ENCODE assay signal across 16 cellular contexts in the genomic region with DNA sequence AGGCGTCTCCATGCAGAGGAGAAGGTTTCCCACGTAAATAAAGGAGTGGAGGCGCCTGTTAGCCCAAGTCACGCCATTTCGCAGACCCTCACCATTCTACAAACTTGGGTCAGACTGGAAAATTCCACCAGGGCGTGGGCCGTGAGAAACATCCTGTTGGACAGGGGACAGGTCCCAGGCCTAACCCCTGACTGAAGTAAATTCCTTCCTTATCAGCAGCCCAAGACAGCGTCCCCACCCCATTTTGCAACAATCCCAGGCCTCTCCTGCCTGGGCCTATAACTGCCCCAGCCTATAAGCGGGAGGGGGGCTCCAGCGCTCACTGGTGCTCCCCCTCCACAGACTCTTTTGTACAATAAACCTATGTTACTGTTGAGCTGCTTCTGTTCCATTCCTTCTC. TPM values are rescaled to one million over a fixed set of nuclear protein-coding genes. Genes with fewer than 3 reads are reported as not detected.
DNase-seq lines count a peak whose midpoint lies in the region; ATAC-seq, FAIRE-seq and TF ChIP-seq lines count a peak whose summit lies in the region.
"Had no signal": no experiment of that assay in that cellular context is flagged by ENCODE, and none has a peak within 500 bp of the region (broad histone marks: within the 10 kb centered on the region; RNA-seq: fewer than 3 reads in every experiment).

No MANE protein-coding gene starts in this region.

- H3K36me3 ChIP-seq in cardiac muscle cell (no peaks in the 10 kb centered on the region), endodermal cell (ENCODE audit: control insufficient read depth, insufficient read depth, low read length) (no peaks in the 10 kb centered on the region), mesodermal cell (ENCODE audit: control insufficient read depth, insufficient read depth, low read length) (no peaks in the 10 kb centered on the region), BE2C (no peaks in the 10 kb centered on the region), small intestine (ENCODE audit: control insufficient read depth in 2 of 2, insufficient read depth in 2 of 2, low read length in 2 of 2) (no peaks in the 10 kb centered on the region)
- H3K36me3 ChIP-seq: BLaER1 had no signal

- H3K4me3 Mint-ChIP-seq in endodermal cell: no peak overlapping the region
- H3K4me3 Mint-ChIP-seq: CD8-positive, alpha-beta memory T cell; HFFc6 had no signal

- H3K27me3 ChIP-seq in cardiac muscle cell (no peaks in the 10 kb centered on the region), endodermal cell (ENCODE audit: control insufficient read depth, insufficient read depth, low read length, poor library complexity, severe bottlenecking) (no peaks in the 10 kb centered on the region), BE2C (no peaks in the 10 kb centered on the region), small intestine (ENCODE audit: control insufficient read depth in 2 of 2, insufficient read depth in 2 of 2, low read length in 2 of 2) (no peaks in the 10 kb centered on the region)
- H3K27me3 ChIP-seq: BLaER1 had no signal

- H3K4me3 ChIP-seq in cardiac muscle cell (no peak overlapping the region), endodermal cell (ENCODE audit: low read length) (no peak overlapping the region), mesodermal cell (ENCODE audit: extremely low read depth, insufficient read depth, low read length, poor library complexity, severe bottlenecking) (no peak overlapping the region), BE2C (ENCODE audit: low read depth, low read length) (no peak overlapping the region), small intestine (ENCODE audit: low read depth in 1 of 2, low read length in 2 of 2) (no peak overlapping the region)
- H3K4me3 ChIP-seq: BLaER1, GM12878 had no signal

- H3K36me3 Mint-ChIP-seq in endodermal cell (ENCODE audit: low read depth): no peaks in the 10 kb centered on the region
- H3K36me3 Mint-ChIP-seq: CD8-positive, alpha-beta memory T cell had no signal

- H3K4me1 ChIP-seq in cardiac muscle cell (ENCODE audit: low read depth) (peaks cover 18% of the 10 kb centered on the region), endodermal cell (ENCODE audit: control insufficient read depth, insufficient read depth, low read length) (no peaks in the 10 kb centered on the region), mesodermal cell (ENCODE audit: control insufficient read depth, insufficient read depth, low read length, poor library complexity, severe bottlenecking) (no peaks in the 10 kb centered on the region), BE2C (no peaks in the 10 kb centered on the region), small intestine (ENCODE audit: control insufficient read depth in 2 of 2, insufficient read depth in 1 of 2, low read depth in 1 of 2, low read length in 1 of 2) (no peaks in the 10 kb centered on the region)

- no peak overlapping the region for H3K27ac Mint-ChIP-seq in endodermal cell
- H3K27ac Mint-ChIP-seq: CD8-positive, alpha-beta memory T cell; HFFc6 had no signal

- intact Hi-C loops in Right ventricle myocardium superior (cut with DNase I): no loop called here

- peaks cover 3% of the 10 kb centered on the region for H3K4me1 Mint-ChIP-seq in endodermal cell
- H3K4me1 Mint-ChIP-seq: CD8-positive, alpha-beta memory T cell had no signal

- ATAC-seq in Right ventricle myocardium superior (ENCODE audit: poor library complexity): no peak
- ATAC-seq: GM12878 had no signal

- H3K9me3 ChIP-seq in cardiac muscle cell (ENCODE audit: low read depth) (no peaks in the 10 kb centered on the region), endodermal cell (ENCODE audit: control insufficient read depth, low read length) (peaks cover 56% of the 10 kb centered on the region), mesodermal cell (ENCODE audit: control insufficient read depth, low read length) (peaks cover 53% of the 10 kb centered on the region), BE2C (no peaks in the 10 kb centered on the region), small intestine (ENCODE audit: control insufficient read depth, low read depth) (no peaks in the 10 kb centered on the region)
- H3K9me3 ChIP-seq: BLaER1 had no signal

- DNase-seq in cardiac muscle cell (ENCODE audit: low read depth in 1 of 2, low spot score in 1 of 2) (peak in 1 of 2 donors; percentile 21), Right ventricle myocardium superior (no peak), endodermal cell (peak; percentile 36), BE2C (no peak), small intestine (no peak)
- DNase-seq in stimulated activated CD4-positive, alpha-beta T cell treated with anti-CD3 and anti-CD28 coated beads, Interleukin-4, amount 100 ng/mL, for 24 hours: no peak
- DNase-seq: CD8-positive, alpha-beta memory T cell; DMS53; HCEC 1CT; HFFc6 had no signal

- 70 to 77% methylated on average over 6 to 10 of the region's 10 CpGs for WGBS in endodermal cell (ENCODE audit: insufficient coverage in 1 of 2, insufficient read length in 1 of 2), 2 experiments
- WGBS in mesodermal cell (ENCODE audit: insufficient coverage in 2 of 2), 2 experiments: 71 to 75% methylated on average over 5 to 6 of the region's 10 CpGs
- WGBS in small intestine, 3 donors: 72 to 82% (median 72%) methylated on average over 10 of the region's 10 CpGs

- FAIRE-seq in small intestine (lab: Jason Lieb, UNC): no peak
- FAIRE-seq: GM12878, GM18507 had no signal

- TF ChIP-seq CTCF in cardiac muscle cell (IDR thresholded peaks at IDR 0.05; ENCODE audit: low read depth, low read length) (no peak), endodermal cell (conservative IDR thresholded peaks at IDR 0.05) (no peak), BE2C (IDR thresholded peaks at IDR 0.05; ENCODE audit: low read depth, low read length) (no peak)

- no peak overlapping the region for H3K9ac ChIP-seq in endodermal cell (ENCODE audit: extremely low read depth, low read length, poor library complexity, severe bottlenecking)
- H3K9ac ChIP-seq: BLaER1 had no signal

- H3K9me3 Mint-ChIP-seq in endodermal cell: no peaks in the 10 kb centered on the region

- H3K27ac ChIP-seq in cardiac muscle cell (peak overlapping the region; percentile 55), endodermal cell (ENCODE audit: low read depth, low read length) (no peak overlapping the region), mesodermal cell (ENCODE audit: low read depth, low read length, severe bottlenecking) (peak overlapping the region; percentile 31), small intestine (ENCODE audit: low read depth in 1 of 2, low read length in 1 of 2) (no peak overlapping the region)
- H3K27ac ChIP-seq: 22Rv1, BLaER1, HL-60 had no signal

- H3K27me3 Mint-ChIP-seq in endodermal cell (ENCODE audit: insufficient read depth): peaks cover under 1% of the 10 kb centered on the region
- H3K27me3 Mint-ChIP-seq: CD8-positive, alpha-beta memory T cell had no signal

RNA-seq across cellular contexts. Expression of a gene that starts 57.3 kb away (rescaled TPM):
- total RNA-seq in cardiac muscle cell: 0.15 and 2.0 TPM in 2 replicates
- 1.0 and 1.9 TPM in 2 replicates for polyA plus RNA-seq in cardiac muscle cell
- not detected for total RNA-seq in Right ventricle myocardium superior
- not detected for total RNA-seq in endodermal cell
- 0.18 TPM for polyA plus RNA-seq in endodermal cell (2013, experiment 1 of 2)
- polyA plus RNA-seq in endodermal cell (2013, experiment 2 of 2): not detected
- polyA plus RNA-seq in mesodermal cell (2013, experiment 1 of 2): 2.2 TPM
- 1.5 TPM for polyA plus RNA-seq in mesodermal cell (2013, experiment 2 of 2)
- not detected for polyA plus RNA-seq in BE2C (2012; ENCODE audit: insufficient read depth, insufficient read length, low read depth)
- 10 to 100 TPM in 1 of 3 donors, not detected in 2; 15.2 TPM for polyA plus RNA-seq in small intestine
- total RNA-seq: CD8-positive, alpha-beta memory T cell; HFFc6 had no signal
- polyA plus RNA-seq: CD8-positive, alpha-beta memory T cell had no signal

Comparison
In these comparisons a context has a peak if more than half of its experiments do, and no peak if none do; other contexts are left out.
1. H3K27ac ChIP-seq: peak in cardiac muscle cell (single experiment) and mesodermal cell (single experiment); none in endodermal cell (single experiment) and small intestine (0 of 2).